Comparison of ENCODE assay signal across 8 cellular contexts in the genomic region with DNA sequence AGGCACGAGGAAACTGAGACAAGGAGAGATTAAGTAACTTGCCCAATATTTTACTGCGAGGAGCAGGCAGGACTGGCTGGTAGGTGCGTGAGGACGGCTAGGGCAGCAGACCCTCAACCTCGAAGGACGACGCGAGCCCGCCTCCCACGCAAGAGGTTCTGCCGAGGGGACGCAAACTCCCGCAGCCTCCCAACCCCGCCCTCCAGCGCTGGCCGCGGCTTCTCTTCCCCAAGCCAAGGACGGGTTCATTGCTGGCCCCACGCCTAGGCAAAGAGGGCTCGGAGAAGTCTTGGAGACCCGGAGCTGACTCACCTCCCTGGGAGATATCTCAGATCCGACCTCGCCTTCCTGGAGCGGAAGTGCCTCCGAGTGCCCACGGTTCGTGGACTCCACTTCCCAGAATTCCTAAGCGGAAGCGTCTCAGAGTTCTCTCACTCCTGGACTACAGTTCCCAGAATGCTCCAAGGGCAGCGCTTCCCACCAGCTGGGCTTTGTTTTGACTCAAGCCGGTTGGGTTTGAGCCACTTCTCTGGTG. TPM values are rescaled to one million over a fixed set of nuclear protein-coding genes. Genes with fewer than 3 reads are reported as not detected.
DNase-seq lines count a peak whose midpoint lies in the region; ATAC-seq, FAIRE-seq and TF ChIP-seq lines count a peak whose summit lies in the region.

Gene ZNF235, minus strand, starts transcription at position 367 of the 535 bp plus-strand sequence. CDS start 1,621 bp downstream, outside the sequence.

- H3K4me2 ChIP-seq in neuronal stem cell (ENCODE audit: insufficient read depth, low read length, poor library complexity, severe bottlenecking) = peak within 1 kb of the TSS; percentile 91

- H2BK120ac ChIP-seq in neuronal stem cell (ENCODE audit: low read depth, low read length) = no peak within 1 kb of the TSS

- H3K9me3 ChIP-seq in MG63 = peaks cover 4% of the 10 kb centered on the region; the same call in 1 of the 2 replicates
- no peaks in the 10 kb centered on the region for H3K9me3 ChIP-seq in SJCRH30 (replicated peaks)
- peaks cover 0 to 46% (median 0%) of the 10 kb centered on the region in 3 donors for H3K9me3 ChIP-seq in gastroesophageal sphincter
- H3K9me3 ChIP-seq in neuronal stem cell (replicated peaks in 1 of 2; ENCODE audit: control insufficient read depth in 2 of 2, insufficient read depth in 1 of 2, low read depth in 1 of 2, low read length in 2 of 2) = peaks cover 0 to 3% of the 10 kb centered on the region in 2 donors
- peaks cover 0 to 29% (median 22%) of the 10 kb centered on the region in 5 donors for H3K9me3 ChIP-seq in subcutaneous abdominal adipose tissue (ENCODE audit: control insufficient read depth in 5 of 5, low read length in 5 of 5)

- no peak within 1 kb of the TSS for H2BK5ac ChIP-seq in neuronal stem cell (ENCODE audit: low read length)

- peak within 1 kb of the TSS; percentile 95 for H3K9ac ChIP-seq in neuronal stem cell (ENCODE audit: low read depth, low read length, poor library complexity)
- peak within 1 kb of the TSS; percentile 65 to 90 (median 87) for H3K9ac ChIP-seq in subcutaneous abdominal adipose tissue (ENCODE audit: low read length in 5 of 5)

- H3K36me3 ChIP-seq in MG63 (no peaks in the 10 kb centered on the region), SJCRH30 (peaks cover 17% of the 10 kb centered on the region), gastroesophageal sphincter (peaks cover 0 to 29% of the 10 kb centered on the region in 2 donors), neuronal stem cell (replicated peaks in 1 of 2; ENCODE audit: control insufficient read depth in 2 of 2, insufficient read depth in 2 of 2, low read length in 2 of 2) (peaks cover 5 to 24% of the 10 kb centered on the region in 2 donors), subcutaneous abdominal adipose tissue (ENCODE audit: control insufficient read depth in 5 of 5, insufficient read depth in 5 of 5, low read length in 5 of 5) (peaks cover 9 to 18% (median 17%) of the 10 kb centered on the region in 5 donors)

- H2AFZ ChIP-seq in neuronal stem cell (ENCODE audit: low read length) = peak within 1 kb of the TSS; percentile 94

- H3K14ac ChIP-seq in neuronal stem cell (ENCODE audit: low read length) = peak within 1 kb of the TSS; percentile 99

- H2AK5ac ChIP-seq in neuronal stem cell (ENCODE audit: low read depth, low read length) = no peak within 1 kb of the TSS

- CTCF ChIA-PET in activated naive CD4-positive, alpha-beta T cell treated with anti-CD3 and anti-CD28 coated beads, Interleukin-2, amount 10 ng/mL, durations not matched to agents 7 days and 5 days (lab: Charles Lee) = no interaction called here

- peaks cover 13% of the 10 kb centered on the region for H3K4me1 ChIP-seq in SJCRH30
- H3K4me1 ChIP-seq in gastroesophageal sphincter = peaks cover 0 to 21% (median 10%) of the 10 kb centered on the region in 3 donors
- H3K4me1 ChIP-seq in neuronal stem cell (ENCODE audit: control insufficient read depth in 2 of 2, insufficient read depth in 1 of 2, low read depth in 1 of 2, low read length in 2 of 2) = peaks cover 1 to 6% of the 10 kb centered on the region in 2 donors
- peaks cover 2 to 17% (median 12%) of the 10 kb centered on the region in 5 donors for H3K4me1 ChIP-seq in subcutaneous abdominal adipose tissue (ENCODE audit: control insufficient read depth in 5 of 5, insufficient read depth in 5 of 5, low read length in 5 of 5)

- 0% methylated on average over 10 to 17 of the region's 31 CpGs for WGBS in gastroesophageal sphincter (ENCODE audit: low coverage in 1 of 2), 2 donors
- no CpG with 5 or more reads among the region's 31 CpGs for whole genome bisulfite sequencing in neuronal stem cell (ENCODE audit: extremely low coverage in 2 of 2, insufficient read length in 2 of 2, insufficient replicate concordance in 1 of 2), 2 donors

- H3K27ac ChIP-seq in SJCRH30 = peak within 1 kb of the TSS; percentile 73
- H3K27ac ChIP-seq in gastroesophageal sphincter = peak within 1 kb of the TSS; percentile 44 to 84 (median 77)
- H3K27ac ChIP-seq in neuronal stem cell (replicated peaks; ENCODE audit: low read length) = no peak within 1 kb of the TSS
- peak within 1 kb of the TSS; percentile 76 for H3K27ac ChIP-seq in subcutaneous abdominal adipose tissue (ENCODE audit: low read depth, low read length)

- H3K27ac Mint-ChIP-seq in activated naive CD4-positive, alpha-beta T cell treated with anti-CD3 and anti-CD28 coated beads, Interleukin-2, amount 10 ng/mL, durations not matched to agents 7 days and 5 days = peak within 1 kb of the TSS; percentile 52

- peaks cover 19% of the 10 kb centered on the region for H3K9me3 Mint-ChIP-seq in activated naive CD4-positive, alpha-beta T cell treated with anti-CD3 and anti-CD28 coated beads, Interleukin-2, amount 10 ng/mL, durations not matched to agents 7 days and 5 days

- peak within 1 kb of the TSS; percentile 89 for H3K4me3 Mint-ChIP-seq in activated naive CD4-positive, alpha-beta T cell treated with anti-CD3 and anti-CD28 coated beads, Interleukin-2, amount 10 ng/mL, durations not matched to agents 7 days and 5 days

- H3K36me3 Mint-ChIP-seq in activated naive CD4-positive, alpha-beta T cell treated with anti-CD3 and anti-CD28 coated beads, Interleukin-2, amount 10 ng/mL, durations not matched to agents 7 days and 5 days = peaks cover 22% of the 10 kb centered on the region

- H3K4me3 ChIP-seq in MG63 (peak within 1 kb of the TSS; percentile 68), SJCRH30 (peak within 1 kb of the TSS; percentile 64), gastroesophageal sphincter (peak within 1 kb of the TSS; percentile 61 to 74), neuronal stem cell (ENCODE audit: low read length in 2 of 2) (peak within 1 kb of the TSS; percentile 73 to 95), subcutaneous abdominal adipose tissue (ENCODE audit: low read depth in 1 of 5, low read length in 5 of 5) (peak within 1 kb of the TSS; percentile 77 to 96 (median 86))

- TF ChIP-seq EP300 in gastroesophageal sphincter (IDR thresholded peaks at IDR 0.05) = no peak

- no peak within 1 kb of the TSS for H2BK12ac ChIP-seq in neuronal stem cell (ENCODE audit: low read length)

- peak within 1 kb of the TSS; percentile 94 for H3K23ac ChIP-seq in neuronal stem cell (ENCODE audit: low read depth, low read length, poor library complexity)

- no peak within 1 kb of the TSS for H4K91ac ChIP-seq in neuronal stem cell (ENCODE audit: low read depth, low read length, poor library complexity)

- TF ChIP-seq POLR2A in H54 (IDR thresholded peaks at IDR 0.05; ENCODE audit: low read depth, low read length) = peak; percentile 59
- no peak for TF ChIP-seq POLR2A in gastroesophageal sphincter (IDR thresholded peaks at IDR 0.05)

- peak within 1 kb of the TSS; percentile 93 for H3K18ac ChIP-seq in neuronal stem cell (ENCODE audit: low read length)

- FAIRE-seq in H54 (lab: Jason Lieb, UNC) = peak; percentile 98

- peaks cover 21% of the 10 kb centered on the region for H3K4me1 Mint-ChIP-seq in activated naive CD4-positive, alpha-beta T cell treated with anti-CD3 and anti-CD28 coated beads, Interleukin-2, amount 10 ng/mL, durations not matched to agents 7 days and 5 days

- peak; percentile 100 for ATAC-seq in gastroesophageal sphincter

- DNase-seq in ELF-1 (ENCODE audit: low read depth, low spot score) (peak; percentile 96), H54 (ENCODE audit: insufficient read length, low spot score) (peak; percentile 93), MG63 (peak; percentile 99), SJCRH30 (peak; percentile 92 to 95), neuronal stem cell (ENCODE audit: low spot score) (peak; percentile 84)
- peak; percentile 80 for DNase-seq in activated naive CD4-positive, alpha-beta T cell treated with anti-CD3 and anti-CD28 coated beads, Interleukin-2, amount 10 ng/mL, durations not matched to agents 7 days and 5 days

- H4K8ac ChIP-seq in neuronal stem cell (ENCODE audit: low read depth, low read length) = no peak within 1 kb of the TSS

- no peaks in the 10 kb centered on the region for H3K27me3 ChIP-seq in MG63
- no peaks in the 10 kb centered on the region for H3K27me3 ChIP-seq in SJCRH30
- H3K27me3 ChIP-seq in gastroesophageal sphincter = no peaks in the 10 kb centered on the region
- no peaks in the 10 kb centered on the region for H3K27me3 ChIP-seq in neuronal stem cell (ENCODE audit: control insufficient read depth in 3 of 3, insufficient read depth in 3 of 3, low read depth in 1 of 3, low read length in 3 of 3)
- no peaks in the 10 kb centered on the region for H3K27me3 ChIP-seq in subcutaneous abdominal adipose tissue (ENCODE audit: control insufficient read depth in 5 of 5, insufficient read depth in 4 of 5, low read length in 5 of 5)

- H2BK15ac ChIP-seq in neuronal stem cell (ENCODE audit: low read length) = no peak within 1 kb of the TSS

- no peaks in the 10 kb centered on the region for H3K27me3 Mint-ChIP-seq in activated naive CD4-positive, alpha-beta T cell treated with anti-CD3 and anti-CD28 coated beads, Interleukin-2, amount 10 ng/mL, durations not matched to agents 7 days and 5 days

- H3K79me1 ChIP-seq in neuronal stem cell (ENCODE audit: low read depth, low read length) = no peaks in the 10 kb centered on the region

- no peak within 1 kb of the TSS for H3K4ac ChIP-seq in neuronal stem cell (ENCODE audit: low read length)

- no peak for TF ChIP-seq CTCF in gastroesophageal sphincter (IDR thresholded peaks at IDR 0.05)

RNA-seq across cellular contexts. Expression of gene ZNF235, which starts in this region (rescaled TPM):
- 0.95 and 2.3 TPM in 2 replicates for total RNA-seq in MG63 (2014; rRNA removed; shearing (Covaris generic); ENCODE audit: low replicate concordance)
- 8.0 and 8.2 TPM in 2 replicates for total RNA-seq in SJCRH30 (2014; rRNA removed; shearing (Covaris generic))
- 10 to 100 TPM in 1 of 4 donors, 1 to 10 TPM in 3; 5.6 to 15.6 (median 7.9) TPM for total RNA-seq in gastroesophageal sphincter
- 2.3 TPM for polyA plus RNA-seq in neuronal stem cell (2013, experiment 1 of 2)
- polyA plus RNA-seq in neuronal stem cell (2013, experiment 2 of 2) = 2.7 TPM
